ENCODE assay signal across 5 cellular contexts in the genomic region with DNA sequence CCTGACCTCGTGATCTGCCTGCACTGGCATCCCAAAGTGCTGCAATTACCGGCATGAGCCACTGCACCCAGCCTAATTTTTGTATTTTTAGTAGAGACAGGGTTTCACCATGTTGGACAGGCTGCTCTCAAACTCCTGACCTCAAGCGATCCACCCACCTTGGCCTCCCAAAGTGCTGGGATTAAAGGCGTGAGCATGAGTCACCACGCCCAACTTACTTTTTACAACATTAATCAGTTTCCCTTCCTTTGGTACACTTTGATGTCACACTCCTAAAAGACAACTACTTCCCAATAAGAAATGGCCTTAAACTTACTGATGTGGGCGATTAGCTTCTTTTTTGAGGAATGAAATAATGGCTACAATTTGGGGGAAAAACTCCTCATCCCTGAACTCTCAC. TPM values are rescaled to one million over a fixed set of nuclear protein-coding genes. Genes with fewer than 3 reads are reported as not detected.
"Had no signal": no experiment of that assay in that cellular context is flagged by ENCODE, and none has a peak within 500 bp of the region (broad histone marks: within the 10 kb centered on the region; RNA-seq: fewer than 3 reads in every experiment).

No MANE protein-coding gene starts in this region.

RNA-seq across cellular contexts. Expression of gene ESAM, which starts 8.9 kb away (rescaled TPM):
- polyA plus RNA-seq: mammary epithelial cell had no signal

RNA-seq across cellular contexts. Expression of gene VSIG2, which starts 18.9 kb away (rescaled TPM):
- total RNA-seq: fibroblast of lung, mammary epithelial cell, skeletal muscle tissue, subcutaneous adipose tissue had no signal
- polyA plus RNA-seq: fibroblast of lung, mammary epithelial cell, neural cell had no signal

RNA-seq across cellular contexts. Expression of gene NRGN, which starts 31.2 kb away (rescaled TPM):
- total RNA-seq: skeletal muscle tissue had no signal
